In genomic region chr19:39165857-39166256, GRCh38 we compare ENCODE assay signal across 1 cellular context.
TF ChIP-seq lines count a peak whose summit lies in the region.

No MANE protein-coding gene starts in this region.

TF ChIP-seq in K562, 482 proteins besides CTCF, POLR2A, EP300 and RAD21:
- TF ChIP-seq ZC3H8 (IDR thresholded peaks at IDR 0.05) = no peak
- TF ChIP-seq ZKSCAN8 (CRISPR knock-in tag; IDR thresholded peaks at IDR 0.05) = peak; percentile 80
